In the genomic region with DNA sequence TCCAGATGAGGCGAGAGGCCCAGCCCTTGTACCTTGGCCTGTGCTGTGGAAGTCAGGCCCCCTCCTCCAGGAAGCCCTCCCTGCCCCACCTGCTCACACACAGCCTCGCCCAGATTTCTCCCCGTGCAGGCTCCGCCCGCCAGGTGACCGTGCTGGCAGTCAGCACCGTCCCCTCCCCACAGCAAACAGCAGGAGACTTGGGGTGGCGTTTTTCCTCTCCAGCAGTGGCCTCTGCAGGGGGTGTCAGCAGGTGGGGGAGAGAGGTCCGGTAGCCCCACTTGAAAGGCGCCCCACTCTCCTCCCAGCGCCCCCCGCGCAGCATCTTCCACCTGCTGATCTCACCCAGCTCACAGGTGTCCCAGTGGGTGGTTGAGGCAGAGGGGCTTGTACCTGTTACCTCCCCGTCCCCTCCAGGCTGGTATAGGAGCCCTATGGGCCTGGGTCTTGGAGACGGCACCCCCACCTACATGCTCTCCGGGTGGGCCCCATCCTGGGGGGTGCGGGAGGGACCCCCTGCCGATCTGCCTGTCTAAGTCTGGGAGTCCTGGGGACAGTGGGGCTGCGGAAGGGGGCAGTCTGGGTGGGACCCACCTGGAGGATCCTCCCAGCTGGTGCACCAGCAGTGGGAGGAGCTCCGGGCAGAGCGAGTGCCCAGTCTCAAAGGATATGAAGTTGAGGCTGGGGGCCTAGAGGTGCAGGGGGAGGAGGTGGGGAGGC, we compare ENCODE assay signal across 28 cellular contexts. TPM values are rescaled to one million over a fixed set of nuclear protein-coding genes. Genes with fewer than 3 reads are reported as not detected.
DNase-seq lines count a peak whose midpoint lies in the region; ATAC-seq, FAIRE-seq and TF ChIP-seq lines count a peak whose summit lies in the region.
"Had no signal": no experiment of that assay in that cellular context is flagged by ENCODE, and none has a peak within 500 bp of the region (broad histone marks: within the 10 kb centered on the region; RNA-seq: fewer than 3 reads in every experiment).

No MANE protein-coding gene starts in this region.

- DNase-seq in NCI-H2196 (lab: John Stamatoyannopoulos, UW; ENCODE audit: unreplicated experiment) (peak; percentile 18), NCI-H2196 treated with DMSO at 0.1 percent for 48 hours (lab: John Stamatoyannopoulos, UW; ENCODE audit: unreplicated experiment) (no peak), H9 (no peak), RPMI8226 (peak; percentile 51), mucosa of descending colon (peak in 1 of 3 donors; percentile 61), left ventricle myocardium inferior (no peak), frontal cortex (ENCODE audit: low spot score in 2 of 2) (no peak)
- no peak for DNase-seq in activated CD4-positive, alpha-beta T cell treated with anti-CD3 and anti-CD28 coated beads, Interleukin-2, amount 10 ng/mL, durations not matched to agents 24 days and 14 days
- DNase-seq: 8988T; AML-193; CD8-positive, alpha-beta memory T cell; GDM1; NCI-H1092 treated with DMSO at 0.1 percent for 48 hours; NCI-H2029 treated with DMSO at 0.1 percent for 48 hours; NCI-H2171; NCI-H82; SHP77 treated with DMSO at 0.1 percent for 48 hours; SW 1271; T-helper 17 cell had no signal

- H4K91ac ChIP-seq in H9 (ENCODE audit: insufficient read length, low read depth, low read length) = no peak overlapping the region

- H3K4me3 ChIP-seq in mucosa of descending colon (no peak overlapping the region), left ventricle myocardium inferior (no peak overlapping the region)
- H3K4me3 ChIP-seq: HAP-1, SK-N-MC had no signal

- no peak overlapping the region for H4K8ac ChIP-seq in H9 (replicated peaks; ENCODE audit: insufficient read length, low read depth, low read length)

- WGBS in H9 (ENCODE audit: extremely low coverage, insufficient read length, low lambda C conversion rate) = no CpG with 5 or more reads among the region's 21 CpGs

- no peak overlapping the region for H3K4ac ChIP-seq in H9 (ENCODE audit: low read depth, low read length)

- no peak overlapping the region for H2BK15ac ChIP-seq in H9 (ENCODE audit: low read depth, low read length)

- no peaks in the 10 kb centered on the region for H3K36me3 ChIP-seq in mucosa of descending colon (ENCODE audit: low read depth)
- no peaks in the 10 kb centered on the region for H3K36me3 ChIP-seq in left ventricle myocardium inferior
- H3K36me3 ChIP-seq: HAP-1 had no signal

- no peak for FAIRE-seq in frontal cortex (lab: Jason Lieb, UNC)
- FAIRE-seq: D721Med, GM18507, HTR-8/SVneo had no signal

- H3K23ac ChIP-seq in H9 (ENCODE audit: insufficient read length, low read depth, low read length) = no peak overlapping the region

- TF ChIP-seq CTCF in H9 (conservative IDR thresholded peaks at IDR 0.05) = no peak
- TF ChIP-seq CTCF in mucosa of descending colon (IDR thresholded peaks at IDR 0.05) = no peak
- TF ChIP-seq CTCF in left ventricle myocardium inferior (IDR thresholded peaks at IDR 0.05; ENCODE audit: borderline replicate concordance) = no peak

- H2AFZ ChIP-seq in H9 (ENCODE audit: low read length) = no peak overlapping the region

- H3K36me3 Mint-ChIP-seq in H9 (ENCODE audit: insufficient read depth in 1 of 3, low read depth in 3 of 3) = no peaks in the 10 kb centered on the region
- no peaks in the 10 kb centered on the region for H3K36me3 Mint-ChIP-seq in activated CD4-positive, alpha-beta T cell treated with anti-CD3 and anti-CD28 coated beads, Interleukin-2, amount 10 ng/mL, durations not matched to agents 24 days and 14 days (ENCODE audit: low read depth)
- H3K36me3 Mint-ChIP-seq: CD8-positive, alpha-beta memory T cell had no signal

- H3K18ac ChIP-seq in H9 (ENCODE audit: insufficient read length, low read depth, low read length) = no peak overlapping the region

- no peak overlapping the region for H3T11ph ChIP-seq in H9 (ENCODE audit: low read length)

- H2BK20ac ChIP-seq in H9 (ENCODE audit: low read depth, low read length, poor library complexity, severe bottlenecking) = no peak overlapping the region

- peaks cover 10% of the 10 kb centered on the region for H3K27me3 Mint-ChIP-seq in H9 (ENCODE audit: low read depth)
- H3K27me3 Mint-ChIP-seq in activated CD4-positive, alpha-beta T cell treated with anti-CD3 and anti-CD28 coated beads, Interleukin-2, amount 10 ng/mL, durations not matched to agents 24 days and 14 days = no peaks in the 10 kb centered on the region
- H3K27me3 Mint-ChIP-seq: T-helper 17 cell had no signal

- no peak overlapping the region for H3K4me3 Mint-ChIP-seq in H9
- no peak overlapping the region for H3K4me3 Mint-ChIP-seq in activated CD4-positive, alpha-beta T cell treated with anti-CD3 and anti-CD28 coated beads, Interleukin-2, amount 10 ng/mL, durations not matched to agents 24 days and 14 days
- H3K4me3 Mint-ChIP-seq: T-helper 17 cell had no signal

- H3K27me3 ChIP-seq in H9 (ENCODE audit: insufficient read depth, low read length) (no peaks in the 10 kb centered on the region), left ventricle myocardium inferior (ENCODE audit: low read depth) (peaks cover 81% of the 10 kb centered on the region)

- no peaks in the 10 kb centered on the region for H3K79me1 ChIP-seq in H9 (ENCODE audit: insufficient read depth, low read depth, low read length, poor library complexity, severe bottlenecking)

- no peaks in the 10 kb centered on the region for H3K9me3 Mint-ChIP-seq in H9
- H3K9me3 Mint-ChIP-seq in activated CD4-positive, alpha-beta T cell treated with anti-CD3 and anti-CD28 coated beads, Interleukin-2, amount 10 ng/mL, durations not matched to agents 24 days and 14 days = no peaks in the 10 kb centered on the region
- H3K9me3 Mint-ChIP-seq: CD8-positive, alpha-beta memory T cell had no signal

- H3K9ac ChIP-seq in H9 (ENCODE audit: extremely low read depth, insufficient read length, low read length) = no peak overlapping the region
- H3K9ac ChIP-seq: KMS-11 had no signal

- intact Hi-C loops in mucosa of descending colon (cut with DNase I, micrococcal nuclease) (no loop called here), left ventricle myocardium inferior (cut with micrococcal nuclease) (no loop called here)
- intact Hi-C loops in activated CD4-positive, alpha-beta T cell treated with anti-CD3 and anti-CD28 coated beads, Interleukin-2, amount 10 ng/mL, durations not matched to agents 24 days and 14 days (cut with micrococcal nuclease) = no loop called here

- H4K20me1 ChIP-seq in H9 (ENCODE audit: control insufficient read depth, insufficient read depth, insufficient read length) = no peaks in the 10 kb centered on the region

- no peak overlapping the region for H2BK12ac ChIP-seq in H9 (ENCODE audit: insufficient read length, low read depth, low read length)

- H3K79me2 ChIP-seq in H9 (ENCODE audit: insufficient read depth, low read length) = no peaks in the 10 kb centered on the region

- no peak overlapping the region for H3K27ac Mint-ChIP-seq in H9
- H3K27ac Mint-ChIP-seq in activated CD4-positive, alpha-beta T cell treated with anti-CD3 and anti-CD28 coated beads, Interleukin-2, amount 10 ng/mL, durations not matched to agents 24 days and 14 days = no peak overlapping the region
- H3K27ac Mint-ChIP-seq: CD8-positive, alpha-beta memory T cell; T-helper 17 cell had no signal

- no peak overlapping the region for H2BK120ac ChIP-seq in H9 (ENCODE audit: low read depth, low read length, poor library complexity, severe bottlenecking)

- H4K5ac ChIP-seq in H9 (ENCODE audit: insufficient read length, low read depth, low read length) = no peak overlapping the region

- H3K27ac ChIP-seq in H9 (ENCODE audit: insufficient read length, low read depth, low read length) (no peak overlapping the region), left ventricle myocardium inferior (replicated peaks) (no peak overlapping the region)
- H3K27ac ChIP-seq: C4-2B, KMS-11, RWPE1, SK-N-MC had no signal

- no peak overlapping the region for H3K4me2 ChIP-seq in H9 (ENCODE audit: insufficient read depth, insufficient read length, low read length)
- H3K4me2 ChIP-seq: KMS-11 had no signal

- no peak overlapping the region for H2BK5ac ChIP-seq in H9 (ENCODE audit: insufficient read length, low read length)

- H3K9me3 ChIP-seq in H9 (ENCODE audit: control insufficient read depth, low read depth, low read length) = no peaks in the 10 kb centered on the region
- H3K9me3 ChIP-seq in mucosa of descending colon = no peaks in the 10 kb centered on the region
- no peaks in the 10 kb centered on the region for H3K9me3 ChIP-seq in left ventricle myocardium inferior (replicated peaks)
- H3K9me3 ChIP-seq: HAP-1 had no signal

- H3K4me1 ChIP-seq in H9 (ENCODE audit: insufficient read depth, low read length) (no peaks in the 10 kb centered on the region), mucosa of descending colon (ENCODE audit: low read depth) (peaks cover 12% of the 10 kb centered on the region), left ventricle myocardium inferior (peaks cover 38% of the 10 kb centered on the region)
- H3K4me1 ChIP-seq: HAP-1 had no signal

- peak; percentile 56 for ATAC-seq in mucosa of descending colon
- ATAC-seq: T-helper 17 cell had no signal

- H3K56ac ChIP-seq in H9 (ENCODE audit: insufficient read length, low read depth, low read length) = no peak overlapping the region

- H2AK5ac ChIP-seq in H9 (ENCODE audit: insufficient read length, low read length) = no peak overlapping the region

- H3K14ac ChIP-seq in H9 (ENCODE audit: insufficient read depth, low read length) = peak overlapping the region; percentile 39; the same call in 1 of the 2 replicates

- peaks cover 4% of the 10 kb centered on the region for H3K23me2 ChIP-seq in H9 (ENCODE audit: insufficient read length, low read depth, low read length, poor library complexity, severe bottlenecking)

- H3K4me1 Mint-ChIP-seq in H9 = peaks cover 0 to 7% of the 10 kb centered on the region in 2 experiments; a peak in 2 of 4 replicates
- H3K4me1 Mint-ChIP-seq in activated CD4-positive, alpha-beta T cell treated with anti-CD3 and anti-CD28 coated beads, Interleukin-2, amount 10 ng/mL, durations not matched to agents 24 days and 14 days = no peaks in the 10 kb centered on the region
- H3K4me1 Mint-ChIP-seq: CD8-positive, alpha-beta memory T cell; T-helper 17 cell had no signal

RNA-seq across cellular contexts. Expression of a gene that starts 4.2 kb away (rescaled TPM):
- total RNA-seq in H9 (2021) (not detected in 2 replicates), mucosa of descending colon (not detected), left ventricle myocardium inferior (not detected), frontal cortex (not detected)
- total RNA-seq in activated CD4-positive, alpha-beta T cell treated with anti-CD3 and anti-CD28 coated beads, Interleukin-2, amount 10 ng/mL, durations not matched to agents 24 days and 14 days = not detected in 2 replicates
- total RNA-seq: CD8-positive, alpha-beta memory T cell; NCI-H460; T-helper 17 cell had no signal

RNA-seq across cellular contexts. Expression of a gene that starts 27.7 kb away (rescaled TPM):
- total RNA-seq in H9 (2021) = 0.22 and 0.37 TPM in 2 replicates
- not detected for total RNA-seq in mucosa of descending colon
- not detected in 2 replicates for total RNA-seq in activated CD4-positive, alpha-beta T cell treated with anti-CD3 and anti-CD28 coated beads, Interleukin-2, amount 10 ng/mL, durations not matched to agents 24 days and 14 days
- 22.6 TPM for total RNA-seq in left ventricle myocardium inferior
- total RNA-seq in frontal cortex = not detected
- total RNA-seq: CD8-positive, alpha-beta memory T cell; T-helper 17 cell had no signal

RNA-seq across cellular contexts. Expression of a gene that starts 52.7 kb away (rescaled TPM):
- 41.9 and 43.3 TPM in 2 replicates for total RNA-seq in H9 (2021)
- 100 to 1,000 TPM in 1 of 3 donors, 1 to 10 TPM in 2; 6.0 to 160 (median 9.5) TPM for total RNA-seq in mucosa of descending colon
- 0.05 and 0.07 TPM in 2 replicates for total RNA-seq in activated CD4-positive, alpha-beta T cell treated with anti-CD3 and anti-CD28 coated beads, Interleukin-2, amount 10 ng/mL, durations not matched to agents 24 days and 14 days
- 2.5 TPM for total RNA-seq in left ventricle myocardium inferior
- total RNA-seq in frontal cortex = 14.7 TPM

Comparison
In these comparisons a context has a peak if more than half of its experiments do, and no peak if none do; other contexts are left out.
1. DNase-seq: peak in NCI-H2196 (single experiment) and RPMI8226 (single experiment); none in NCI-H2196 treated with DMSO at 0.1 percent for 48 hours (single experiment), H9 (single experiment), activated CD4-positive, alpha-beta T cell treated with anti-CD3 and anti-CD28 coated beads, Interleukin-2, amount 10 ng/mL, durations not matched to agents 24 days and 14 days (single experiment), left ventricle myocardium inferior (single experiment) and frontal cortex (0 of 2).
2. RNA of a gene that starts 27.7 kb away (total RNA-seq): 22.6 TPM in left ventricle myocardium inferior (single experiment); 0.22 to 0.37 TPM in H9, not detected in mucosa of descending colon, not detected in activated CD4-positive, alpha-beta T cell treated with anti-CD3 and anti-CD28 coated beads, Interleukin-2, amount 10 ng/mL, durations not matched to agents 24 days and 14 days and not detected in frontal cortex (single experiment); every median in the first group is over 10 times any median in the second.